Comparison of ENCODE assay signal across 25 cellular contexts in genomic region chr7:139575338-139575680, GRCh38. TPM values are rescaled to one million over a fixed set of nuclear protein-coding genes. Genes with fewer than 3 reads are reported as not detected.
DNase-seq lines count a peak whose midpoint lies in the region; ATAC-seq and TF ChIP-seq lines count a peak whose summit lies in the region.
"Had no signal": no experiment of that assay in that cellular context is flagged by ENCODE, and none has a peak within 500 bp of the region (broad histone marks: within the 10 kb centered on the region; RNA-seq: fewer than 3 reads in every experiment).

No MANE protein-coding gene starts in this region.

- H3K9me3 ChIP-seq in parathyroid adenoma (ENCODE audit: control insufficient read depth, low read length) = no peaks in the 10 kb centered on the region
- H3K9me3 ChIP-seq in GM23248 (ENCODE audit: low read depth) = no peaks in the 10 kb centered on the region
- H3K9me3 ChIP-seq: HAP-1 had no signal

- DNase-seq in natural killer cell (no peak), ecto neural progenitor cell (ENCODE audit: low spot score) (peak; percentile 31), ureter (ENCODE audit: low spot score) (peak; percentile 31), GM23248 (no peak), posterior cingulate gyrus (no peak), NOMO-1 (lab: John Stamatoyannopoulos, UW; ENCODE audit: unreplicated experiment in 2 of 2) (no peak)
- DNase-seq in natural killer cell treated with Interleukin-12 subunit alpha and Interleukin-12 subunit beta and Interleukin-15 and Interleukin-18, amount 100 ng/mL, for 72 hours (ENCODE audit: low spot score) = no peak
- DNase-seq: CD4-positive, alpha-beta T cell; COR-L47; DMS 273 treated with DMSO at 0.1 percent for 48 hours; DMS79 treated with DMSO at 0.1 percent for 48 hours; KBM-7; MM.1S; NCI-H1048; NCI-H1436; NCI-H187 treated with DMSO at 0.1 percent for 48 hours; NCI-H2107; NCI-H446 treated with DMSO at 0.1 percent for 48 hours; NCI-H526 treated with DMSO at 0.1 percent for 48 hours had no signal

- H4K20me1 ChIP-seq in GM23248 (ENCODE audit: insufficient read depth) = no peaks in the 10 kb centered on the region

- H3K4me2 ChIP-seq in parathyroid adenoma (ENCODE audit: low read length) = no peak overlapping the region
- no peak overlapping the region for H3K4me2 ChIP-seq in GM23248 (ENCODE audit: unreplicated experiment)

- H3K9me3 Mint-ChIP-seq in natural killer cell = no peaks in the 10 kb centered on the region
- no peaks in the 10 kb centered on the region for H3K9me3 Mint-ChIP-seq in natural killer cell treated with Interleukin-12 subunit alpha and Interleukin-12 subunit beta and Interleukin-15 and Interleukin-18, amount 100 ng/mL, for 72 hours
- H3K9me3 Mint-ChIP-seq: CD4-positive, alpha-beta T cell had no signal

- H3K36me3 Mint-ChIP-seq in natural killer cell = no peaks in the 10 kb centered on the region
- peaks cover 8% of the 10 kb centered on the region for H3K36me3 Mint-ChIP-seq in natural killer cell treated with Interleukin-12 subunit alpha and Interleukin-12 subunit beta and Interleukin-15 and Interleukin-18, amount 100 ng/mL, for 72 hours

- H3K4me1 Mint-ChIP-seq in natural killer cell = no peaks in the 10 kb centered on the region
- H3K4me1 Mint-ChIP-seq in natural killer cell treated with Interleukin-12 subunit alpha and Interleukin-12 subunit beta and Interleukin-15 and Interleukin-18, amount 100 ng/mL, for 72 hours (ENCODE audit: low read depth in 2 of 2) = peaks cover 4 to 10% of the 10 kb centered on the region in 2 donors

- intact Hi-C loops in natural killer cell (cut with micrococcal nuclease) (no loop called here), posterior cingulate gyrus (cut with DNase I) (no loop called here)

- H3K4me3 Mint-ChIP-seq in natural killer cell = no peak overlapping the region
- no peak overlapping the region for H3K4me3 Mint-ChIP-seq in natural killer cell treated with Interleukin-12 subunit alpha and Interleukin-12 subunit beta and Interleukin-15 and Interleukin-18, amount 100 ng/mL, for 72 hours
- H3K4me3 Mint-ChIP-seq: CD4-positive, alpha-beta T cell had no signal

- TF ChIP-seq CTCF in natural killer cell (IDR thresholded peaks at IDR 0.05) (no peak), parathyroid adenoma (IDR thresholded peaks at IDR 0.05) (no peak)

- H3K4me3 ChIP-seq in parathyroid adenoma (ENCODE audit: low read depth, low read length) (no peak overlapping the region), GM23248 (no peak overlapping the region)
- H3K4me3 ChIP-seq: GM12878, HAP-1 had no signal

- H3K9ac ChIP-seq in parathyroid adenoma (no peak overlapping the region), GM23248 (no peak overlapping the region)

- H3K4me1 ChIP-seq in parathyroid adenoma = peaks cover 29% of the 10 kb centered on the region
- H3K4me1 ChIP-seq in GM23248 (ENCODE audit: insufficient read depth) = no peaks in the 10 kb centered on the region
- H3K4me1 ChIP-seq: HAP-1 had no signal

- no peak overlapping the region for H2AFZ ChIP-seq in parathyroid adenoma
- H2AFZ ChIP-seq in GM23248 = no peak overlapping the region

- H3K79me2 ChIP-seq in parathyroid adenoma = no peaks in the 10 kb centered on the region
- H3K79me2 ChIP-seq in GM23248 (ENCODE audit: insufficient read depth) = no peaks in the 10 kb centered on the region

- in situ Hi-C loops in GM23248 (cut with MboI) = no loop called here

- H3K27me3 ChIP-seq in parathyroid adenoma (ENCODE audit: control insufficient read depth, insufficient read depth, low read length) (no peaks in the 10 kb centered on the region), GM23248 (replicated peaks; ENCODE audit: insufficient read depth) (no peaks in the 10 kb centered on the region)

- no peaks in the 10 kb centered on the region for H3K9me2 ChIP-seq in GM23248 (ENCODE audit: insufficient read depth)

- H3F3A ChIP-seq in GM23248 (ENCODE audit: insufficient read depth) = no peaks in the 10 kb centered on the region

- H3K27ac ChIP-seq in parathyroid adenoma (peak overlapping the region; percentile 88), GM23248 (no peak overlapping the region)
- H3K27ac ChIP-seq: HL-60 had no signal

- 89 to 96% methylated on average over 6 of the region's 6 CpGs for WGBS in GM23248 (ENCODE audit: low coverage in 1 of 2, low lambda C conversion rate in 2 of 2, missing lambda C conversion rate in 2 of 2), 2 experiments

- H3K36me3 ChIP-seq in parathyroid adenoma (ENCODE audit: control insufficient read depth, insufficient read depth, low read length) (no peaks in the 10 kb centered on the region), GM23248 (ENCODE audit: low read depth) (peaks cover 3% of the 10 kb centered on the region; the same call in 1 of the 2 replicates)
- H3K36me3 ChIP-seq: HAP-1 had no signal

- no peak for ATAC-seq in natural killer cell
- ATAC-seq in natural killer cell treated with Interleukin-12 subunit alpha and Interleukin-12 subunit beta and Interleukin-15 and Interleukin-18, amount 100 ng/mL, for 72 hours = no peak
- ATAC-seq: GM12878 had no signal

- H3K27me3 Mint-ChIP-seq in natural killer cell (ENCODE audit: low read depth in 2 of 2) = no peaks in the 10 kb centered on the region
- H3K27me3 Mint-ChIP-seq in natural killer cell treated with Interleukin-12 subunit alpha and Interleukin-12 subunit beta and Interleukin-15 and Interleukin-18, amount 100 ng/mL, for 72 hours = no peaks in the 10 kb centered on the region
- H3K27me3 Mint-ChIP-seq: CD4-positive, alpha-beta T cell had no signal

- peak overlapping the region; percentile 59 to 68 for H3K27ac Mint-ChIP-seq in natural killer cell
- H3K27ac Mint-ChIP-seq in natural killer cell treated with Interleukin-12 subunit alpha and Interleukin-12 subunit beta and Interleukin-15 and Interleukin-18, amount 100 ng/mL, for 72 hours = peak overlapping the region in 1 of 2 donors; percentile 19
- H3K27ac Mint-ChIP-seq: CD4-positive, alpha-beta T cell had no signal

RNA-seq across cellular contexts. Expression of gene CLEC2L, which starts 51.8 kb away (rescaled TPM):
- total RNA-seq in natural killer cell = under 1 TPM in 1 of 3 donors, not detected in 2; 0.71 TPM
- not detected for total RNA-seq in natural killer cell treated with Interleukin-12 subunit alpha and Interleukin-12 subunit beta and Interleukin-15 and Interleukin-18, amount 100 ng/mL, for 72 hours
- not detected for total RNA-seq in ureter
- total RNA-seq in GM23248 (2014; rRNA removed; shearing (Covaris generic)) = not detected in 2 replicates
- polyA plus RNA-seq in GM23248 (2016; fragmentation: Nextera tagmentation; extraction: Ambion mirVana) = not detected in 2 replicates
- total RNA-seq: CD4-positive, alpha-beta T cell; GM12878; HT1080 had no signal
- polyA plus RNA-seq: BJ, GM12878 had no signal

Comparison
In these comparisons a context has a peak if more than half of its experiments do, and no peak if none do; other contexts are left out.
1. DNase-seq: peak in ecto neural progenitor cell (single experiment) and ureter (single experiment); none in natural killer cell (single experiment), natural killer cell treated with Interleukin-12 subunit alpha and Interleukin-12 subunit beta and Interleukin-15 and Interleukin-18, amount 100 ng/mL, for 72 hours (single experiment), GM23248 (single experiment), posterior cingulate gyrus (0 of 10) and NOMO-1 (0 of 2).